In genomic region chr5:88676637-88677481, GRCh38 we compare ENCODE assay signal across 1 cellular context.
TF ChIP-seq lines count a peak whose summit lies in the region.

No MANE protein-coding gene starts in this region.

TF ChIP-seq in H1, 55 proteins besides CTCF, POLR2A, EP300 and RAD21:
- TF ChIP-seq JUND (IDR thresholded peaks at IDR 0.05; ENCODE audit: low read length) (no peak), ATF2 (IDR thresholded peaks at IDR 0.05; ENCODE audit: low read length) (no peak), TCF12 (IDR thresholded peaks at IDR 0.05; ENCODE audit: low read depth, low read length) (no peak), CTBP2 (IDR thresholded peaks at IDR 0.05; ENCODE audit: borderline replicate concordance, insufficient read depth, insufficient read length, low read length) (no peak), POU5F1 (IDR thresholded peaks at IDR 0.05; ENCODE audit: low read depth, low read length) (no peak), BRCA1 (IDR thresholded peaks at IDR 0.05; ENCODE audit: low read depth, low read length) (no peak), EGR1 (IDR thresholded peaks at IDR 0.05; ENCODE audit: borderline replicate concordance, low read depth, low read length) (no peak), RNF2 (IDR thresholded peaks at IDR 0.05; ENCODE audit: borderline replicate concordance, low read depth, low read length, missing control alignments, poor library complexity, severe bottlenecking) (no peak), CREB1 (IDR thresholded peaks at IDR 0.05) (no peak), CBX8 (IDR thresholded peaks at IDR 0.05; ENCODE audit: borderline replicate concordance, low read depth, low read length) (no peak)
